1 cellular context compared by ENCODE assay signal in genomic region chr16:27639588-27640276, GRCh38.
TF ChIP-seq lines count a peak whose summit lies in the region.

No MANE protein-coding gene starts in this region.

TF ChIP-seq in GM23338, 12 proteins besides CTCF, POLR2A, EP300 and RAD21 (continued from another document):
- no peak for TF ChIP-seq REST (IDR thresholded peaks at IDR 0.05; ENCODE audit: unreplicated experiment)
